ENCODE assay signal across 17 cellular contexts in the genomic region with DNA sequence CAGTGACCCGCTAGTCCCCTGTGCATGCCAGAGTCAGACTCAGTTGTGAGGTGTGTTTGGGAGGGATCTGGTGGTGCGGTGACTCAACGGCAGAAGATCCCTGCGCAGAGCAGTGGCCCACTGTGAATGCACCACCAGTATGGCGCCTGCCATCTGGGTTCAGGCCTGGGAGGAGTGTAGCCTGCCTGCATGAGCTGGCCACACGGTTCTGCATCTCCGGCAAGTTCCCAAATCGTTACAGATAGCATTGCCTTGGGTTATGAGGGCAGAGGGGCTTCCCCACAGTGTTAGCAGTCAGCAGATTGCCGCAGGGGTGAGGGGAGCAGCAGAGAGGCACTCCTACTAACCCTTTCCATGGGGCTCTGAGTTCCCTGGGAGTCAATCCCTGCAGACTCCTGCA.
"Had no signal": no experiment of that assay in that cellular context is flagged by ENCODE, and none has a peak within 500 bp of the region (broad histone marks: within the 10 kb centered on the region; RNA-seq: fewer than 3 reads in every experiment).

No MANE protein-coding gene starts in this region.

- ATAC-seq: naive thymus-derived CD8-positive, alpha-beta T cell; psoas muscle had no signal

- DNase-seq: central memory CD4-positive, alpha-beta T cell; effector CD4-positive, alpha-beta T cell; foreskin keratinocyte; head of caudate nucleus; hippocampal formation; mammary epithelial cell; mucosa of descending colon; naive thymus-derived CD8-positive, alpha-beta T cell; psoas muscle; stimulated activated CD4-positive, alpha-beta T cell treated with anti-CD3 and anti-CD28 coated beads, Interleukin-2, amount 100 ng/mL, for 24 hours; stimulated activated CD4-positive, alpha-beta T cell treated with anti-CD3 and anti-CD28 coated beads, Interleukin-4, amount 100 ng/mL, for 4 hours; stimulated activated naive CD4-positive, alpha-beta T cell; tibial artery had no signal

- H3K4me1 ChIP-seq: foreskin keratinocyte, pancreas, psoas muscle, suprapubic skin, tibial artery had no signal

- FAIRE-seq: endothelial cell of umbilical vein, pancreas had no signal

- H3K27ac ChIP-seq: coronary artery, foreskin keratinocyte, pancreas, psoas muscle, suprapubic skin, tibial artery had no signal

- H3K27me3 ChIP-seq: foreskin keratinocyte, pancreas, suprapubic skin, tibial artery had no signal

- H3K9me3 ChIP-seq: mucosa of descending colon, pancreas, psoas muscle, suprapubic skin, tibial artery had no signal

- H3K36me3 ChIP-seq: pancreas, suprapubic skin, tibial artery had no signal

- H3K4me3 ChIP-seq: coronary artery, mucosa of descending colon, pancreas, psoas muscle, suprapubic skin, tibial artery had no signal
